In the genomic region with DNA sequence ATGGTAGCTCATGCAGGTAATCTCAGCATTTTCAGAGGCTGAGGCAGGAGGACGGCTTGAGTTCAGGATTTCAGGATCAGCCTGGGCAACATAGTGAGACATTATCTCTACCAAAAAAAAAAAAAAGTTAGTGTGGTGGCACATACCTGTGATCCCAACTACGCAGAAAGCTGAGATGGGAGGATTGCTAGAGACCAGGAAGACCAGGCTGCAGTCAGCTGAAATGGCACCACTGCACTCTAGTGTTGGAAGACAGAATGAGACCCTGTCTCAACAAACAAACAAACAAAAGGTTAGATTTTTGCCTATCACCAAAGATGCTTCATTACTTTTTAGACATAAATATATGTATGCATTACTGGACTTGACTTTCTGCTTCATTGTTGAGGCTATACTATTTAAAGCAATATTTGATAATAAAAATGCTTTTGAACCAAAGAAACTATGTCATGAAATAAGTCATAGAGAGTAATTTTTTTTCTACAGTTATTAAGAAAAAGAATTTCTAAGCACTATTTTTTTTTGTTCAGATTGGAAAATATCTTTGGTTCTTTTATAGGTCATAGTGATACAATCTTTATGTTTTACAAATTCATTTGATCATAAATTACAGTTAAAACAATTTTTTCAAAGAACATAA, we compare ENCODE assay signal across 1 cellular context.
TF ChIP-seq lines count a peak whose summit lies in the region.

No MANE protein-coding gene starts in this region.

TF ChIP-seq in GM23338, 12 proteins besides CTCF, POLR2A, EP300 and RAD21 (continued from another document):
- no peak for TF ChIP-seq REST (IDR thresholded peaks at IDR 0.05; ENCODE audit: unreplicated experiment)
- no peak for TF ChIP-seq JUNB (IDR thresholded peaks at IDR 0.05; ENCODE audit: unreplicated experiment)
- TF ChIP-seq POLR2AphosphoS5 (IDR thresholded peaks at IDR 0.05; ENCODE audit: low read depth): no peak
